In the genomic region with DNA sequence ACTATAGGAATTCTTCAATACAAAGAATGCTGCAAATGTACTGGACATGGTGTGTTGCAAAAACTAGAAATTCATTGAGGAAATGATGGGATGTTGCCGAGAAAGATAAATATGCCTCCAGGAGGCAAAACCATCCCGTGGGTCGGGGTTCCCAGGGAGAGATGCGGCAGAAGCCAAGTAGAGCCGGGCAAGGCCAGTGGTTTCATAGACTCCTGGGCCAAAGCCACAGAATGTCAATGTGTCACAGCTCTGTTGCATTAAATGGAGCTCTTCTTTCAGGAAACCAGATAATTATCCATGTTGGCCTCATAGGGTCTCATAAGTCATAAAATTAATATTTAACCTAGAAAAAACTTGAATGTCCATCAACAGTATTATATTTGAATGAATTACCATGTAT, we compare ENCODE assay signal across 26 cellular contexts.
"Had no signal": no experiment of that assay in that cellular context is flagged by ENCODE, and none has a peak within 500 bp of the region (broad histone marks: within the 10 kb centered on the region; RNA-seq: fewer than 3 reads in every experiment).

No MANE protein-coding gene starts in this region.

- H3K36me3 Mint-ChIP-seq: naive thymus-derived CD4-positive, alpha-beta T cell had no signal

- H3K9me3 Mint-ChIP-seq: endodermal cell had no signal

- H3K4me1 ChIP-seq: colonic mucosa, esophagus squamous epithelium, gastrocnemius medialis, heart right ventricle, left lung, lower lobe of right lung had no signal

- ATAC-seq: effector memory CD8-positive, alpha-beta T cell; esophagus mucosa; gastrocnemius medialis; heart right ventricle; left cardiac atrium; left lung; left ventricle myocardium superior; lower lobe of right lung; naive thymus-derived CD4-positive, alpha-beta T cell had no signal

- H3K36me3 ChIP-seq: colonic mucosa, esophagus squamous epithelium, gastrocnemius medialis, heart right ventricle, left lung, lower lobe of right lung had no signal

- H3K4me3 Mint-ChIP-seq: dendritic cell treated with granulocyte-macrophage colony-stimulating factor and Interleukin-4, amounts not matched to agents 40 ng/mL and 50 ng/mL, for 4 days; effector memory CD8-positive, alpha-beta T cell; endodermal cell; naive thymus-derived CD4-positive, alpha-beta T cell had no signal

- H3K4me3 ChIP-seq: colonic mucosa, esophagus squamous epithelium, gastrocnemius medialis, heart right ventricle, left lung, lower lobe of right lung had no signal

- H3K27me3 ChIP-seq: colonic mucosa, esophagus squamous epithelium, gastrocnemius medialis, heart right ventricle, left lung had no signal

- H3K27ac ChIP-seq: colonic mucosa, epithelial cell of prostate, esophagus squamous epithelium, gastrocnemius medialis, heart right ventricle, left lung, lower lobe of right lung had no signal

- H3K27ac Mint-ChIP-seq: dendritic cell treated with granulocyte-macrophage colony-stimulating factor and Interleukin-4, amounts not matched to agents 40 ng/mL and 50 ng/mL, for 4 days; effector memory CD8-positive, alpha-beta T cell; endodermal cell; naive thymus-derived CD4-positive, alpha-beta T cell had no signal

- FAIRE-seq: islet of Langerhans, keratinocyte had no signal

- H3K4me1 Mint-ChIP-seq: endodermal cell; naive thymus-derived CD4-positive, alpha-beta T cell had no signal

- DNase-seq: colonic mucosa; cortex of kidney; effector CD8-positive, alpha-beta T cell; effector memory CD8-positive, alpha-beta T cell; endodermal cell; erythroblast; esophagus squamous epithelium; foreskin fibroblast; foreskin melanocyte; gastrocnemius medialis; glutamatergic neuron; head of caudate nucleus; heart right ventricle; hippocampal formation; left cardiac atrium; left lung; left ventricle myocardium superior; lower lobe of right lung; mesendoderm; midbrain; naive thymus-derived CD4-positive, alpha-beta T cell had no signal

- H3K9me3 ChIP-seq: colonic mucosa, gastrocnemius medialis, left lung, lower lobe of right lung had no signal

- H3K27me3 Mint-ChIP-seq: dendritic cell treated with granulocyte-macrophage colony-stimulating factor and Interleukin-4, amounts not matched to agents 40 ng/mL and 50 ng/mL, for 4 days; effector memory CD8-positive, alpha-beta T cell; naive thymus-derived CD4-positive, alpha-beta T cell had no signal
